ENCODE assay signal across 8 cellular contexts in genomic region chr1:145994391-145995120, GRCh38. TPM values are rescaled to one million over a fixed set of nuclear protein-coding genes. Genes with fewer than 3 reads are reported as not detected.
DNase-seq lines count a peak whose midpoint lies in the region; ATAC-seq lines count a peak whose summit lies in the region.

No MANE protein-coding gene starts in this region.

- peak overlapping the region; percentile 94 for H3K4me3 Mint-ChIP-seq in stimulated activated effector memory CD8-positive, alpha-beta T cell treated with anti-CD3 and anti-CD28 coated beads, Interleukin-12 subunit alpha, Interleukin-12 subunit beta, amount 100 ng/mL, for 72 hours

- no peaks in the 10 kb centered on the region for H3K9me3 Mint-ChIP-seq in stimulated activated effector memory CD8-positive, alpha-beta T cell treated with anti-CD3 and anti-CD28 coated beads, Interleukin-12 subunit alpha, Interleukin-12 subunit beta, amount 100 ng/mL, for 72 hours

- H3K9me3 ChIP-seq in iPS DF 6.9 (ENCODE audit: control insufficient read depth, insufficient read depth, low read length), result no peaks in the 10 kb centered on the region

- no CpG with 5 or more reads among the region's 10 CpGs for WGBS in iPS DF 6.9 (ENCODE audit: insufficient coverage, insufficient read length)

- H3K4me1 Mint-ChIP-seq in stimulated activated effector memory CD8-positive, alpha-beta T cell treated with anti-CD3 and anti-CD28 coated beads, Interleukin-12 subunit alpha, Interleukin-12 subunit beta, amount 100 ng/mL, for 72 hours, result peaks cover 73% of the 10 kb centered on the region

- no peak overlapping the region for H3K27ac ChIP-seq in iPS DF 6.9 (ENCODE audit: low read length)

- peaks cover 12% of the 10 kb centered on the region; the same call in 1 of the 2 replicates for H3K36me3 ChIP-seq in iPS DF 6.9 (ENCODE audit: control insufficient read depth, insufficient read depth, low read length)

- H3K36me3 Mint-ChIP-seq in stimulated activated effector memory CD8-positive, alpha-beta T cell treated with anti-CD3 and anti-CD28 coated beads, Interleukin-12 subunit alpha, Interleukin-12 subunit beta, amount 100 ng/mL, for 72 hours, result peaks cover 66% of the 10 kb centered on the region

- peak; percentile 65 for DNase-seq in stimulated activated CD4-positive, alpha-beta T cell treated with anti-CD3 and anti-CD28 coated beads, Interleukin-15, amount 100 ng/mL, for 24 hours
- no peak for DNase-seq in stimulated activated CD4-positive, alpha-beta T cell treated with anti-CD3 and anti-CD28 coated beads, Interleukin-12 subunit alpha, Interleukin-12 subunit beta, amount 100 ng/mL, for 4 hours
- peak; percentile 63 to 67 for DNase-seq in activated T-cell treated with anti-CD3 and anti-CD28 coated beads, Interleukin-2, amount 50 U/mL, for 48 hours
- DNase-seq in iPS DF 6.9 (ENCODE audit: low read depth, low spot score), result no peak
- no peak for DNase-seq in stimulated activated effector memory CD8-positive, alpha-beta T cell treated with anti-CD3 and anti-CD28 coated beads, Interleukin-12 subunit alpha, Interleukin-12 subunit beta, amount 100 ng/mL, for 72 hours (ENCODE audit: low spot score in 2 of 2)
- no peak for DNase-seq in D341Med (ENCODE audit: low spot score)
- DNase-seq in activated gamma-delta T cell treated with Interleukin-2 at 50 U/mL for 16 hours, result no peak
- no peak for DNase-seq in SK-N-DZ (ENCODE audit: low spot score)

- H3K4me3 ChIP-seq in iPS DF 6.9 (ENCODE audit: low read length), result peak overlapping the region; percentile 94; the same call in 1 of the 2 replicates

- ATAC-seq in stimulated activated effector memory CD8-positive, alpha-beta T cell treated with anti-CD3 and anti-CD28 coated beads, Interleukin-12 subunit alpha, Interleukin-12 subunit beta, amount 100 ng/mL, for 72 hours, result peak; percentile 58

- peak overlapping the region; percentile 97 for H3K27ac Mint-ChIP-seq in stimulated activated effector memory CD8-positive, alpha-beta T cell treated with anti-CD3 and anti-CD28 coated beads, Interleukin-12 subunit alpha, Interleukin-12 subunit beta, amount 100 ng/mL, for 72 hours

- H3K27me3 ChIP-seq in iPS DF 6.9 (ENCODE audit: control insufficient read depth, insufficient read depth, low read length), result no peaks in the 10 kb centered on the region

- H3K4me1 ChIP-seq in iPS DF 6.9 (ENCODE audit: control insufficient read depth, insufficient read depth, low read length), result 0 out of 2 replicates have a peak, but pooled peaks cover 2% of the 10 kb centered on the region

RNA-seq across cellular contexts. Expression of gene TXNIP, which starts 1.8 kb away (rescaled TPM):
- 124 and 144 TPM in 2 replicates for polyA plus RNA-seq in SK-N-DZ (2014; cell fraction: cytosol; rRNA removed)
- 185 and 202 TPM in 2 replicates for polyA plus RNA-seq in SK-N-DZ (2014; cell fraction: nucleus; rRNA removed)

RNA-seq across cellular contexts. Expression of gene HJV, which starts 27.0 kb away (rescaled TPM):
- not detected in 2 replicates for polyA plus RNA-seq in SK-N-DZ (2014; cell fraction: cytosol; rRNA removed)
- polyA plus RNA-seq in SK-N-DZ (2014; cell fraction: nucleus; rRNA removed), result not detected in 2 replicates

RNA-seq across cellular contexts. Expression of gene POLR3GL, which starts 30.1 kb away (rescaled TPM):
- polyA plus RNA-seq in SK-N-DZ (2014; cell fraction: cytosol; rRNA removed), result 9.5 and 10.6 TPM in 2 replicates
- 7.5 and 11.4 TPM in 2 replicates for polyA plus RNA-seq in SK-N-DZ (2014; cell fraction: nucleus; rRNA removed)

RNA-seq across cellular contexts. Expression of gene ANKRD34A, which starts 30.2 kb away (rescaled TPM):
- 0.55 and 0.71 TPM in 2 replicates for polyA plus RNA-seq in SK-N-DZ (2014; cell fraction: cytosol; rRNA removed)
- 0.46 and 0.58 TPM in 2 replicates for polyA plus RNA-seq in SK-N-DZ (2014; cell fraction: nucleus; rRNA removed)

RNA-seq across cellular contexts. Expression of gene LIX1L, which starts 36.7 kb away (rescaled TPM):
- polyA plus RNA-seq in SK-N-DZ (2014; cell fraction: cytosol; rRNA removed), result 22.4 and 25.6 TPM in 2 replicates
- polyA plus RNA-seq in SK-N-DZ (2014; cell fraction: nucleus; rRNA removed), result 3.5 and 6.5 TPM in 2 replicates

Comparison
In these comparisons a context has a peak if more than half of its experiments do, and no peak if none do; other contexts are left out.
1. DNase-seq: peak in stimulated activated CD4-positive, alpha-beta T cell treated with anti-CD3 and anti-CD28 coated beads, Interleukin-15, amount 100 ng/mL, for 24 hours (single experiment) and activated T-cell treated with anti-CD3 and anti-CD28 coated beads, Interleukin-2, amount 50 U/mL, for 48 hours (2 of 2); none in stimulated activated CD4-positive, alpha-beta T cell treated with anti-CD3 and anti-CD28 coated beads, Interleukin-12 subunit alpha, Interleukin-12 subunit beta, amount 100 ng/mL, for 4 hours (single experiment), iPS DF 6.9 (single experiment), stimulated activated effector memory CD8-positive, alpha-beta T cell treated with anti-CD3 and anti-CD28 coated beads, Interleukin-12 subunit alpha, Interleukin-12 subunit beta, amount 100 ng/mL, for 72 hours (0 of 2), D341Med (single experiment), activated gamma-delta T cell treated with Interleukin-2 at 50 U/mL for 16 hours (single experiment) and SK-N-DZ (single experiment).